13 cellular contexts compared by ENCODE assay signal in the genomic region with DNA sequence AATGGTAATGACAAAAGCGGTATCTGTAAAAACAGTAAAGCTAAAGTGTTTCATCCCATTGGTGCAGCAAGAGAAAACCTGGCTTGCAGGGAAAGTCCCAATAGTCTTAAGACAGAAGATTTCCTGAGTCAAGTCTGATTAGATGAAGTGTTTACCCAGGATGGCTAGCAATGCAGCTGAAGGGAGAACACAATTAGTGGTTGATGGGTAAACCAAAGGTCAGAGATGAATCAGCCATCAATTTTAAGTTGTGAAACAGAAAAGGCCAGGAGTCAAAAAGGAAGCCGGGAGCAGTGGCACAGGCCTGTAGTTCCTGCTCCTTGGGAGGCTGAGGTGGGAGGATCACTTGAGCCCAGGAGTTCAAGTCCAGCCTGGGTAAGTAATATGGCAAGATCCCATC. TPM values are rescaled to one million over a fixed set of nuclear protein-coding genes. Genes with fewer than 3 reads are reported as not detected.
A peak's percentile ranks its signal among the peaks of the same experiment; 100 is the strongest.
DNase-seq lines count a peak whose midpoint lies in the region; ATAC-seq and TF ChIP-seq lines count a peak whose summit lies in the region.
"Had no signal": no experiment of that assay in that cellular context is flagged by ENCODE, and none has a peak within 500 bp of the region (broad histone marks: within the 10 kb centered on the region; RNA-seq: fewer than 3 reads in every experiment).

No MANE protein-coding gene starts in this region.

- H4K8ac ChIP-seq in IMR-90 (ENCODE audit: low read depth in 2 of 2, low read length in 2 of 2), result no peak overlapping the region
- H4K8ac ChIP-seq in trophoblast cell (ENCODE audit: low read depth, low read length), result no peak overlapping the region

- H3K27ac ChIP-seq in IMR-90 (ENCODE audit: insufficient read depth, low read length) (no peak overlapping the region), trophoblast cell (ENCODE audit: low read depth, low read length) (no peak overlapping the region), heart right ventricle (no peak overlapping the region), substantia nigra (ENCODE audit: low read depth, low read length, poor library complexity, severe bottlenecking) (no peak overlapping the region)
- H3K27ac ChIP-seq: gastroesophageal sphincter, suprapubic skin, WERI-Rb-1 had no signal

- in situ Hi-C loops in IMR-90 (cut with MboI; ENCODE audit: low sequenced_read_pairs), result no loop called here

- H3K9me3 ChIP-seq in IMR-90 (ENCODE audit: control insufficient read depth, insufficient read depth, low read length), result no peaks in the 10 kb centered on the region
- H3K9me3 ChIP-seq in trophoblast cell (ENCODE audit: insufficient read depth, low read depth, low read length), result no peaks in the 10 kb centered on the region
- peaks cover 0 to 7% (median 3%) of the 10 kb centered on the region in 11 donors for H3K9me3 ChIP-seq in heart right ventricle
- H3K9me3 ChIP-seq: gastroesophageal sphincter, suprapubic skin had no signal

- peak; percentile 17 for DNase-seq in GM10248 (ENCODE audit: extremely low spot score)
- DNase-seq in IMR-90, result peak; percentile 85
- peak; percentile 17 for DNase-seq in dedifferentiated amniotic fluid mesenchymal stem cell (ENCODE audit: extremely low spot score)
- peak; percentile 36 to 43 for DNase-seq in trophoblast cell
- no peak for DNase-seq in GM19240 (ENCODE audit: insufficient read length, low spot score)
- DNase-seq in heart right ventricle, result no peak
- DNase-seq in effector CD4-positive, alpha-beta T cell, result no peak
- no peak for DNase-seq in substantia nigra (lab: John Stamatoyannopoulos, UW)
- DNase-seq: GDM1, OCI-M1, WERI-Rb-1 had no signal

- H3K36me3 ChIP-seq in IMR-90 (ENCODE audit: control insufficient read depth, insufficient read depth, low read length) (peaks cover 57% of the 10 kb centered on the region), trophoblast cell (ENCODE audit: control insufficient read depth in 1 of 2, insufficient read depth in 2 of 2, low read length in 2 of 2) (peaks cover 32 to 40% of the 10 kb centered on the region in 2 experiments), heart right ventricle (peaks cover 0 to 100% (median 62%) of the 10 kb centered on the region in 9 donors)

- no peak overlapping the region for H4K12ac ChIP-seq in trophoblast cell (ENCODE audit: low read depth, low read length)

- H3K79me2 ChIP-seq in trophoblast cell (ENCODE audit: control insufficient read depth, insufficient read depth, low read length, poor library complexity), result no peaks in the 10 kb centered on the region

- no peak overlapping the region for H2BK20ac ChIP-seq in IMR-90 (ENCODE audit: low read depth, low read length)

- TF ChIP-seq RAD21 in IMR-90 (IDR thresholded peaks at IDR 0.05; ENCODE audit: low read length), result no peak

- no peaks in the 10 kb centered on the region for H3K27me3 ChIP-seq in IMR-90 (ENCODE audit: control insufficient read depth, insufficient read depth, low read length)
- H3K27me3 ChIP-seq in trophoblast cell (ENCODE audit: insufficient read depth, low read length), result no peaks in the 10 kb centered on the region
- H3K27me3 ChIP-seq in heart right ventricle, result no peaks in the 10 kb centered on the region
- H3K27me3 ChIP-seq: gastroesophageal sphincter, suprapubic skin had no signal

- POLR2A ChIA-PET in GM10248 (lab: Yijun Ruan, JAX) (no interaction called here), IMR-90 (lab: Charles Lee; ENCODE audit: unreplicated experiment) (no interaction called here)

- H3K18ac ChIP-seq in IMR-90 (ENCODE audit: low read depth, low read length), result no peak overlapping the region
- no peak overlapping the region for H3K18ac ChIP-seq in trophoblast cell (ENCODE audit: low read length)

- H3K56ac ChIP-seq in IMR-90 (ENCODE audit: extremely low read depth, insufficient read depth, low read length), result no peak overlapping the region

- TF ChIP-seq CTCF in GM10248 (IDR thresholded peaks at IDR 0.05; ENCODE audit: control extremely low read depth, extremely low read depth, low read depth, missing control alignments), result no peak
- no peak for TF ChIP-seq CTCF in IMR-90 (conservative IDR thresholded peaks at IDR 0.05; ENCODE audit: low read depth, low read length)
- TF ChIP-seq CTCF in heart right ventricle (IDR thresholded peaks at IDR 0.05), result no peak

- 0 out of 2 replicates have a peak, but pooled peaks cover 3% of the 10 kb centered on the region for H3K9me1 ChIP-seq in IMR-90 (ENCODE audit: insufficient read depth, low read length)

- dilution Hi-C loops in IMR-90 (cut with HindIII; ENCODE audit: low sequenced_read_pairs, unreplicated experiment), result no loop called here

- H3K9ac ChIP-seq in IMR-90 (ENCODE audit: low read depth, low read length) (no peak overlapping the region), trophoblast cell (ENCODE audit: low read length) (no peak overlapping the region)

- no TSS peak for BruUV-seq in IMR-90 (replicated peaks; lab: Mats Ljungman, UMichigan)

- no peak overlapping the region for H4K5ac ChIP-seq in IMR-90 (ENCODE audit: low read depth, low read length)

- H3K4ac ChIP-seq in IMR-90 (ENCODE audit: low read depth, low read length) (no peak overlapping the region), trophoblast cell (ENCODE audit: low read depth, low read length) (no peak overlapping the region)

- CTCF ChIA-PET in GM10248 (lab: Yijun Ruan, JAX) (no interaction called here), IMR-90 (lab: Yijun Ruan, JAX) (interaction anchor here (0.8 kb wide), 1 partner anchor 11 kb away, joined by 6 read pairs; no protein-coding TSS in a partner anchor)

- H3K79me1 ChIP-seq in IMR-90 (ENCODE audit: low read depth in 1 of 2, low read length in 2 of 2), result peaks cover 16 to 22% of the 10 kb centered on the region in 2 experiments
- H3K79me1 ChIP-seq in trophoblast cell (ENCODE audit: low read length), result no peaks in the 10 kb centered on the region

- H2BK120ac ChIP-seq in IMR-90 (ENCODE audit: low read depth, low read length), result no peak overlapping the region
- no peak overlapping the region for H2BK120ac ChIP-seq in trophoblast cell (ENCODE audit: insufficient read depth, low read length, poor library complexity)

- H4K91ac ChIP-seq in IMR-90 (ENCODE audit: insufficient read depth, low read depth, low read length), result no peak overlapping the region
- no peak overlapping the region for H4K91ac ChIP-seq in trophoblast cell (ENCODE audit: low read depth, low read length)

- H2AK9ac ChIP-seq in IMR-90 (replicated peaks; ENCODE audit: low read depth, low read length, poor library complexity), result no peak overlapping the region

- H2BK5ac ChIP-seq in IMR-90 (ENCODE audit: low read depth, low read length, poor library complexity, severe bottlenecking) (peak overlapping the region; percentile 7), trophoblast cell (ENCODE audit: low read depth, low read length, poor library complexity) (no peak overlapping the region)

- intact Hi-C loops in IMR-90 (cut with micrococcal nuclease), result no loop called here
- intact Hi-C loops in heart right ventricle (cut with DNase I), result no loop called here

- H3K4me2 ChIP-seq in IMR-90 (ENCODE audit: low read depth, low read length) (no peak overlapping the region), trophoblast cell (ENCODE audit: low read length) (no peak overlapping the region)

- no peak for TF ChIP-seq POLR2A in IMR-90 (IDR thresholded peaks at IDR 0.05; ENCODE audit: low read depth, low read length)

- no peak overlapping the region for H3K4me3 ChIP-seq in IMR-90 (ENCODE audit: insufficient read depth, low read depth, low read length)
- no peak overlapping the region for H3K4me3 ChIP-seq in trophoblast cell (ENCODE audit: low read depth, low read length)
- H3K4me3 ChIP-seq in heart right ventricle, result no peak overlapping the region
- H3K4me3 ChIP-seq: gastroesophageal sphincter, suprapubic skin had no signal

- H3K14ac ChIP-seq in IMR-90 (replicated peaks; ENCODE audit: low read depth, low read length) (no peak overlapping the region), trophoblast cell (ENCODE audit: low read length) (no peak overlapping the region)

- no peak overlapping the region for H2AK5ac ChIP-seq in IMR-90 (ENCODE audit: low read depth, low read length)
- H2AK5ac ChIP-seq in trophoblast cell (ENCODE audit: low read length), result no peak overlapping the region

- H3K23ac ChIP-seq in IMR-90 (ENCODE audit: low read depth, low read length) (no peak overlapping the region), trophoblast cell (ENCODE audit: low read length) (no peak overlapping the region)

- ATAC-seq in IMR-90 (ENCODE audit: low read depth) (peak; percentile 70), heart right ventricle (no peak)
- ATAC-seq: gastroesophageal sphincter had no signal

- no peak overlapping the region for H2BK15ac ChIP-seq in IMR-90 (ENCODE audit: low read depth, low read length)

- no peak overlapping the region for H2AFZ ChIP-seq in IMR-90 (replicated peaks; ENCODE audit: low read length, poor library complexity)
- H2AFZ ChIP-seq in trophoblast cell (ENCODE audit: insufficient read depth, low read length, poor library complexity), result no peak overlapping the region

- H3K4me1 ChIP-seq in IMR-90 (ENCODE audit: control insufficient read depth, insufficient read depth, low read length), result peaks cover 2% of the 10 kb centered on the region; the same call in 1 of the 2 replicates
- no peaks in the 10 kb centered on the region for H3K4me1 ChIP-seq in trophoblast cell (ENCODE audit: control insufficient read depth in 1 of 2, insufficient read depth in 2 of 2, low read length in 2 of 2)
- H3K4me1 ChIP-seq in heart right ventricle, result peaks cover 0 to 10% (median 0%) of the 10 kb centered on the region in 9 donors
- H3K4me1 ChIP-seq: gastroesophageal sphincter, suprapubic skin had no signal

- H2BK12ac ChIP-seq in trophoblast cell (ENCODE audit: low read length), result no peak overlapping the region

- WGBS in IMR-90 (ENCODE audit: extremely low coverage in 2 of 2, insufficient read length in 1 of 2), 2 experiments, result no CpG with 5 or more reads among the region's 2 CpGs
- no CpG with 5 or more reads among the region's 2 CpGs for WGBS in trophoblast cell (ENCODE audit: extremely low coverage, insufficient coverage, insufficient read length)
- WGBS in heart right ventricle, 2 donors, result 86 to 98% methylated on average over 2 of the region's 2 CpGs

- peaks cover 13% of the 10 kb centered on the region; the same call in 1 of the 2 replicates for H4K20me1 ChIP-seq in IMR-90 (ENCODE audit: insufficient read depth, low read length)

TF ChIP-seq in IMR-90, 13 proteins besides CTCF, POLR2A, EP300 and RAD21 (continues in another document):
- TF ChIP-seq RFX5 (IDR thresholded peaks at IDR 0.05; ENCODE audit: low read depth, low read length) (no peak), CEBPB (IDR thresholded peaks at IDR 0.05; ENCODE audit: low read depth, low read length) (peak; percentile 52; the same call in 1 of the 2 replicates), FOS (IDR thresholded peaks at IDR 0.05; ENCODE audit: low read depth, low read length) (peak; percentile 20; the same call in 1 of the 2 replicates), MXI1 (IDR thresholded peaks at IDR 0.05; ENCODE audit: borderline replicate concordance, low read depth, low read length) (no peak)

RNA-seq across cellular contexts. Expression of a gene that starts 52.6 kb away (rescaled TPM):
- total RNA-seq in IMR-90 (2012; rRNA removed) (417 and 609 TPM in 2 replicates), heart right ventricle (100 to 1,000 TPM in 1 of 10 donors, 10 to 100 TPM in 9; 70.0 to 113 (median 82.9) TPM)
- polyA plus RNA-seq in IMR-90 (2012; rRNA removed) (131 and 141 TPM in 2 replicates), heart right ventricle (10 to 100 TPM; 12.1 to 36.6 TPM)
- 74.8 and 158 TPM in 2 replicates for polyA plus RNA-seq in IMR-90 (2012; cell fraction: cytosol; rRNA removed)
- polyA plus RNA-seq in IMR-90 (2012; cell fraction: nucleus; rRNA removed; ENCODE audit: low replicate concordance), result 29.5 and 104 TPM in 2 replicates
- polyA plus RNA-seq in trophoblast cell (2013), result 90.9 and 91.1 TPM in 2 replicates

Comparison
In these comparisons a context has a peak if more than half of its experiments do, and no peak if none do; other contexts are left out.
1. DNase-seq: peak in GM10248 (single experiment), IMR-90 (single experiment), dedifferentiated amniotic fluid mesenchymal stem cell (single experiment) and trophoblast cell (2 of 2); none in GM19240 (single experiment), heart right ventricle (0 of 2), effector CD4-positive, alpha-beta T cell (single experiment) and substantia nigra (0 of 49).